In the genomic region with DNA sequence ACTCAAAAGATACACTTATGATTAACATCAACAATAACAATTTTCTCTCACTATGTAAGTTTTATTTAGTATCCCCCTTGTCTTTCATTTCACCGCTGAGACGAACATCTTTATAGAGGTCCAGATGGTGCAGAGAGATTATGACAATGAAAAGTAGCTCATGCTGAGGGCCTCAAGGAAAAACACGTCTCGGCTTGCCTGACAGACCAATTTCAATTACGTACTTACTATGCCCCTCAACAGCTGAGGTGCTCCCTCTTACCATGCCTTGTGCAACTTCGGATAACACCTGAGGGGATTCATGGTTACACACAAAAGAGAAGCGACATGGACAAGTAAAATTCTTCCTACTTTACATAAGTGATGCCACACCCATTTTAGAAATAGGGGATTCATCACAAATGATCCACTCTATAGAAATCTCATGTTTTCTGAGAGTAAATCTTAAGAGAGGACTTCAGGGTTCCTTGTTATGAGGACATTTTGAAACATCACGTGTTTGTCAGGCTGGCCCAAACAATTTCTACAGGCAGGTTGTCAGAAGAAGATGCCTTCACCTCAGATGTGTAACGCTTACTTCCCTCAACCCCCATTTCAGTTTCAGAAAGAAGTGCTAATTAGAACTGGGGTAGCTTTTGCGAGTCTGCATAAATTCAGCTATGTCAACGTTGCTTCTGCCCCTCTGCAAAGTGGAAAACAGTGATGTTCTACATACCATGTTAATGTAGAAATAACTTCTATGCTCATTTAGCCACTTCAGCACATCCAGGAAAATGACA, we compare ENCODE assay signal across 25 cellular contexts.
DNase-seq lines count a peak whose midpoint lies in the region; ATAC-seq and TF ChIP-seq lines count a peak whose summit lies in the region.
"Had no signal": no experiment of that assay in that cellular context is flagged by ENCODE, and none has a peak within 500 bp of the region (broad histone marks: within the 10 kb centered on the region; RNA-seq: fewer than 3 reads in every experiment).

No MANE protein-coding gene starts in this region.

- no peaks in the 10 kb centered on the region for H3K4me1 ChIP-seq in foreskin keratinocyte
- H3K4me1 ChIP-seq: adrenal gland, spleen had no signal

- ATAC-seq in foreskin keratinocyte (peak; percentile 45), HG02623 (IDR thresholded peaks at IDR 0.05; ENCODE audit: unreplicated experiment) (no peak)
- ATAC-seq: activated CD8-positive, alpha-beta T cell treated with anti-CD3 and anti-CD28 coated beads for 36 hours; K562; naive thymus-derived CD4-positive, alpha-beta T cell had no signal

- H3K27me3 ChIP-seq in foreskin keratinocyte = no peaks in the 10 kb centered on the region
- H3K27me3 ChIP-seq: adrenal gland, cardiac muscle cell, ovary, spleen had no signal

- peak; percentile 94 for DNase-seq in NCI-H1105 treated with DMSO at 0.1 percent for 48 hours (lab: John Stamatoyannopoulos, UW)
- peak; percentile 80 for DNase-seq in NCI-H187 treated with DMSO at 0.1 percent for 48 hours (lab: John Stamatoyannopoulos, UW)
- DNase-seq in NCI-H524 (lab: John Stamatoyannopoulos, UW) = peak; percentile 92 to 98
- DNase-seq in foreskin keratinocyte = peak; percentile 49 to 77
- no peak for DNase-seq in NCI-H526 treated with DMSO at 0.1 percent for 48 hours (lab: John Stamatoyannopoulos, UW)
- DNase-seq in T1000 (lab: John Stamatoyannopoulos, UW) = no peak
- DNase-seq: activated B cell treated with CpG ODN at 0.5 μM for 24 hours; activated CD8-positive, alpha-beta T cell treated with anti-CD3 and anti-CD28 coated beads for 36 hours; activated naive CD4-positive, alpha-beta T cell; adrenal gland; CD4-positive, CD25-positive, alpha-beta regulatory T cell; DMS153; HCEC 1CT; head of caudate nucleus; mesenchymal stem cell; naive thymus-derived CD4-positive, alpha-beta T cell; ovary; spleen; stimulated activated CD4-positive, alpha-beta T cell treated with anti-CD3 and anti-CD28 coated beads, Interleukin-4, amount 100 ng/mL, for 1 hour; stimulated activated naive CD4-positive, alpha-beta T cell treated with Interleukin-2 at 50 U/mL for 16 hours had no signal

- TF ChIP-seq CTCF in foreskin keratinocyte (conservative IDR thresholded peaks at IDR 0.05) = no peak

- H3K27ac ChIP-seq in foreskin keratinocyte = no peak overlapping the region
- H3K27ac ChIP-seq: adrenal gland, cardiac muscle cell, ovary, RWPE1, spleen, thoracic aorta had no signal

Comparison
In these comparisons a context has a peak if more than half of its experiments do, and no peak if none do; other contexts are left out.
1. DNase-seq: peak in NCI-H1105 treated with DMSO at 0.1 percent for 48 hours (single experiment), NCI-H187 treated with DMSO at 0.1 percent for 48 hours (single experiment), NCI-H524 (2 of 2) and foreskin keratinocyte (2 of 2); none in NCI-H526 treated with DMSO at 0.1 percent for 48 hours (single experiment) and T1000 (single experiment).